ENCODE assay signal across 18 cellular contexts in genomic region chr20:63145156-63145555, GRCh38.
"Had no signal": no experiment of that assay in that cellular context is flagged by ENCODE, and none has a peak within 500 bp of the region (broad histone marks: within the 10 kb centered on the region; RNA-seq: fewer than 3 reads in every experiment).

No MANE protein-coding gene starts in this region.

- DNase-seq: activated CD4-positive, alpha-beta memory T cell treated with anti-CD3 and anti-CD28 coated beads for 36 hours; activated CD4-positive, alpha-beta T cell treated with anti-CD3 and anti-CD28 coated beads for 48 hours; activated effector memory CD4-positive, alpha-beta T cell treated with Interleukin-2 at 50 U/mL for 16 hours; activated naive CD4-positive, alpha-beta T cell treated with anti-CD3 and anti-CD28 coated beads, Interleukin-2, amount 10 ng/mL, durations not matched to agents 7 days and 5 days; activated T-cell treated with anti-CD3 and anti-CD28 coated beads, Interleukin-2, amount 50 U/mL, for 48 hours; amygdala; islet precursor cell; lower lobe of right lung; naive thymus-derived CD4-positive, alpha-beta T cell; occipital lobe; sigmoid colon; stimulated activated CD4-positive, alpha-beta T cell treated with anti-CD3 and anti-CD28 coated beads, Interleukin-4, amount 100 ng/mL, for 24 hours; stimulated activated naive CD4-positive, alpha-beta T cell treated with Interleukin-2 at 50 U/mL for 16 hours; tibial artery had no signal

- ATAC-seq: esophagus mucosa; gastroesophageal sphincter; heart left ventricle; lower lobe of right lung; naive thymus-derived CD4-positive, alpha-beta T cell had no signal

- H3K27ac ChIP-seq: cardiac muscle cell, gastroesophageal sphincter, heart left ventricle, lower lobe of right lung, sigmoid colon, tibial artery had no signal
